ENCODE assay signal across 8 cellular contexts in the genomic region with DNA sequence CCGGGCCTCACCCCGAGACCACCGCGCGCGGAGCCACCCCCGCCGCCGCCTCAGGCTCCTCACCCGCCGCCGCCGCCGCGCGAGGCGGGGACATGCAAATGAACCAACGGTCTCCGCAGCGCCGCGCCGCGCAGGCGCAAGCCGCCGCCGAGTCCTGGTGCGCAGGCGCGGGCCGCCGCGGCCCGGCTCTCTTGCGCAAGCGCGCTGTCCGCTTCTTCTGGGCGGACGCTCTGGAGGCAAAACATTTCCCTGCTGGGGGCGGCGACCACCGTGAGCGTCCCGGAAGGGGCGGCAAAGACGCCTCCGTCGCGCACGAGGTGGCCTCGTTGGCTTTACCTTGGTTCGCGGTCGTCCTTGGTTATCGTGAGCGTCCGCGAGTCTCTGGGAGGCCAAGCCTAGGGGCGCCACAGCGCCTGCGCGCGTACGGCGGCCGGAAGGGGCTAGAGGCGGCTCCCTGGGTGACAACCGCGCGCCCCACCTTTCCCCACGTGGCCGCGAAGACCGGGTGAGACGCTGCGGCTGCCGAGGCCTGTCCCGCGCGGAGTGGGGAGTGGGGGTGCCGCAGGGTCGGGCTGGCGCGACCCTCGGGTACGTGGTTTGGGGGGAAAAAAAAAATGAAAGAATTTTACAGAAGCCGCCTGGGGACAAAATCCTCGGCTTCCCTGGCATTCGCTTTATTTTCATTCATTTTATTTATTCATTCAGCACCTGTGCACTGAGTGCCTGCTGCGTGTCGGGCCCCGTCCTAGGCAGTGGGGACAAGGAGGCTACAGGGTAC. TPM values are rescaled to one million over a fixed set of nuclear protein-coding genes. Genes with fewer than 3 reads are reported as not detected.
DNase-seq lines count a peak whose midpoint lies in the region; ATAC-seq and TF ChIP-seq lines count a peak whose summit lies in the region.

Gene ARMC6 (plus strand): TSS at position 178 of the 778 bp plus-strand sequence. CDS start 607 bp downstream, outside the sequence.
Gene SUGP2 (minus strand): TSS at position 92 of the 778 bp plus-strand sequence. CDS start 2,446 bp downstream, outside the sequence.

- H3K4me3 ChIP-seq in left ventricle myocardium inferior (peak within 1 kb of the TSS; percentile 97), prostate gland (peak within 1 kb of the TSS; percentile 83 to 99), upper lobe of right lung (peak within 1 kb of the TSS; percentile 88)

- peak; percentile 71 for DNase-seq in NCI-H146 treated with DMSO at 0.1 percent for 48 hours (lab: John Stamatoyannopoulos, UW; ENCODE audit: unreplicated experiment)
- peak; percentile 83 to 91 (median 89) for DNase-seq in T-helper 17 cell
- DNase-seq in amniotic stem cell (lab: John Stamatoyannopoulos, UW) = peak; percentile 51
- DNase-seq in left ventricle myocardium inferior = peak; percentile 84
- DNase-seq in prostate gland (ENCODE audit: low spot score) = peak; percentile 80
- peak; percentile 94 for DNase-seq in upper lobe of right lung

- TF ChIP-seq CTCF in left ventricle myocardium inferior (IDR thresholded peaks at IDR 0.05; ENCODE audit: borderline replicate concordance) (peak; percentile 42), prostate gland (IDR thresholded peaks at IDR 0.05) (peak in 1 of 4 experiments; percentile 36), upper lobe of right lung (IDR thresholded peaks at IDR 0.05) (peak; percentile 14)

- TF ChIP-seq POLR2A in GM15510 (IDR thresholded peaks at IDR 0.05; ENCODE audit: borderline replicate concordance, extremely low read depth, insufficient read length) (peak; percentile 90), prostate gland (IDR thresholded peaks at IDR 0.05) (peak; percentile 67)

- H3K4me3 Mint-ChIP-seq in T-helper 17 cell = peak within 1 kb of the TSS; percentile 91

- H3K9me3 ChIP-seq in T-helper 17 cell (ENCODE audit: control insufficient read depth, low read length, poor library complexity, severe bottlenecking) (no peaks in the 10 kb centered on the region), left ventricle myocardium inferior (replicated peaks) (no peaks in the 10 kb centered on the region), prostate gland (no peaks in the 10 kb centered on the region), upper lobe of right lung (no peaks in the 10 kb centered on the region)

- 0% methylated on average over 70 of the region's 94 CpGs for WGBS in prostate gland

- H3K36me3 ChIP-seq in left ventricle myocardium inferior = peaks cover 34% of the 10 kb centered on the region
- no peaks in the 10 kb centered on the region for H3K36me3 ChIP-seq in prostate gland
- peaks cover 22% of the 10 kb centered on the region for H3K36me3 ChIP-seq in upper lobe of right lung

- ATAC-seq in HG02870 (IDR thresholded peaks at IDR 0.05; ENCODE audit: unreplicated experiment) (peak; percentile 64), T-helper 17 cell (peak; percentile 86), upper lobe of right lung (peak; percentile 91)

- H3K27me3 ChIP-seq in left ventricle myocardium inferior (ENCODE audit: low read depth) (no peaks in the 10 kb centered on the region), prostate gland (replicated peaks; ENCODE audit: insufficient read depth) (no peaks in the 10 kb centered on the region), upper lobe of right lung (no peaks in the 10 kb centered on the region)

- H3K4me1 ChIP-seq in left ventricle myocardium inferior (peaks cover 41% of the 10 kb centered on the region), prostate gland (replicated peaks) (peaks cover 6% of the 10 kb centered on the region), upper lobe of right lung (peaks cover 17% of the 10 kb centered on the region)

- no peaks in the 10 kb centered on the region for H3K27me3 Mint-ChIP-seq in T-helper 17 cell

- H3K27ac ChIP-seq in left ventricle myocardium inferior (replicated peaks) (peak within 1 kb of the TSS; percentile 100), prostate gland (peak within 1 kb of the TSS; percentile 96 to 97), upper lobe of right lung (peak within 1 kb of the TSS; percentile 96)

- H3K27ac Mint-ChIP-seq in T-helper 17 cell = peak within 1 kb of the TSS; percentile 89

- no peaks in the 10 kb centered on the region for H3K36me3 Mint-ChIP-seq in T-helper 17 cell (ENCODE audit: low read depth)

- H3K4me1 Mint-ChIP-seq in T-helper 17 cell = peaks cover 12% of the 10 kb centered on the region

- intact Hi-C loops in left ventricle myocardium inferior (cut with micrococcal nuclease) (no loop called here), prostate gland (cut with DNase I) (no loop called here), upper lobe of right lung (cut with DNase I) (no loop called here)

RNA-seq across cellular contexts. Expression of gene ARMC6, which starts in this region (rescaled TPM):
- total RNA-seq in T-helper 17 cell (10 to 100 TPM; 11.6 to 12.3 TPM), left ventricle myocardium inferior (15.0 TPM), prostate gland (10 to 100 TPM; 36.1 to 43.3 TPM), upper lobe of right lung (21.7 TPM)

RNA-seq across cellular contexts. Expression of gene SUGP2, which starts in this region (rescaled TPM):
- total RNA-seq in T-helper 17 cell (100 to 1,000 TPM; 109 to 127 TPM), left ventricle myocardium inferior (68.2 TPM), prostate gland (10 to 100 TPM; 41.8 to 99.6 TPM), upper lobe of right lung (75.6 TPM)

Comparison
In these comparisons a context has a peak if more than half of its experiments do, and no peak if none do; other contexts are left out.
1. Peak in every context shown above with its lines: DNase-seq, ATAC-seq, H3K4me3 ChIP-seq and H3K27ac ChIP-seq.